18 cellular contexts compared by ENCODE assay signal in the genomic region with DNA sequence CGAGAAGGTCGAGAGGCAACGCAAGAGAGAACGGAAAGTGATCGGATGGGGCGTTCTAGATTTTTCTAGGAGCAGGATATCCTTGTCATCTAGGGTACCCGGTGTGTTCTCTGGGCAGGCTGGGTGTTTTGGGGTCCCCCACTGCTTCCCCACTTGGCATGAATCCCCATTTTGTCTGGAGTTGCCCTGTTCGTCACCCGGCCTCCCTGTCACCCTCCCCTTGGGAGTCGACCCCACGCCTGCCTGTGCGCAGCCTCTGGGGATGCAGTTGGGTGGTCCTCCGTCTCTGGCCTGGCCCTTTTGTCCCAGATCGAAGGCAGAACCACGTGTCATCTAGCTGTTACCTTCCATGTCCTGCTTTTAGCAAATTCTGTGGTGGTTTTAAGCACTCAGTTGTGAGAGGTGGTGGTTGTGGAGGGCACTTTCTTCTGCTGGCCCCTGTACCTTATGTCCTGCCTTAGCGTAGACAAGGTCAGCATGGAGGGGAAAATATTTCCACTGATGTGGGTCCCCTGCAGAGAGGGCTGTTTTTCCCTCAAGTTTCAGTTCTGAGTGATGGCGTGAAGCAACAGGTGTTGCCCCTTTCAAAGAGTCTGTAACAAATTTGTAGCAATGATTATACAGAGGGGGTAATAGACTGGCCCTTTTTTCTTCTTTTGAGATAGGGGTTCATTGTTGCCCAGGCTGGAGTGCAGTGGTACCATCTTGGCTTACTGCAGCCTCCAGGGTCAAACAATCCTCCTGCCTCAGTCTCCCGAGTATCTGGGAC. TPM values are rescaled to one million over a fixed set of nuclear protein-coding genes. Genes with fewer than 3 reads are reported as not detected.
"Had no signal": no experiment of that assay in that cellular context is flagged by ENCODE, and none has a peak within 500 bp of the region (broad histone marks: within the 10 kb centered on the region; RNA-seq: fewer than 3 reads in every experiment).

No MANE protein-coding gene starts in this region.

- ATAC-seq: effector memory CD8-positive, alpha-beta T cell had no signal

- H3K27me3 ChIP-seq: esophagus muscularis mucosa, gastrocnemius medialis, heart right ventricle, suprapubic skin, thyroid gland, upper lobe of right lung, vagina had no signal

- H3K27ac ChIP-seq: epithelial cell of prostate, esophagus muscularis mucosa, heart right ventricle, suprapubic skin, thyroid gland, upper lobe of right lung, vagina had no signal

- H3K4me1 ChIP-seq: thyroid gland, upper lobe of right lung, vagina had no signal

- H3K27ac Mint-ChIP-seq: dendritic cell treated with granulocyte-macrophage colony-stimulating factor and Interleukin-4, amounts not matched to agents 40 ng/mL and 50 ng/mL, for 4 days; effector memory CD8-positive, alpha-beta T cell; stimulated activated effector memory CD8-positive, alpha-beta T cell treated with anti-CD3 and anti-CD28 coated beads, Interleukin-12 subunit alpha, Interleukin-12 subunit beta, amount 100 ng/mL, for 72 hours had no signal

- H3K9me3 ChIP-seq: esophagus muscularis mucosa, gastrocnemius medialis, heart right ventricle, suprapubic skin, thyroid gland, upper lobe of right lung, vagina had no signal

- DNase-seq: effector memory CD8-positive, alpha-beta T cell had no signal

- H3K9me3 Mint-ChIP-seq: dendritic cell treated with granulocyte-macrophage colony-stimulating factor and Interleukin-4, amounts not matched to agents 40 ng/mL and 50 ng/mL, for 4 days; effector memory CD8-positive, alpha-beta T cell; stimulated activated effector memory CD8-positive, alpha-beta T cell treated with anti-CD3 and anti-CD28 coated beads, Interleukin-12 subunit alpha, Interleukin-12 subunit beta, amount 100 ng/mL, for 72 hours had no signal

- H3K4me3 ChIP-seq: esophagus muscularis mucosa, gastrocnemius medialis, heart right ventricle, suprapubic skin, thyroid gland, upper lobe of right lung, vagina had no signal

- H3K4me1 Mint-ChIP-seq: stimulated activated effector memory CD8-positive, alpha-beta T cell treated with anti-CD3 and anti-CD28 coated beads, Interleukin-12 subunit alpha, Interleukin-12 subunit beta, amount 100 ng/mL, for 72 hours had no signal

- H3K4me3 Mint-ChIP-seq: dendritic cell treated with granulocyte-macrophage colony-stimulating factor and Interleukin-4, amounts not matched to agents 40 ng/mL and 50 ng/mL, for 4 days; effector memory CD8-positive, alpha-beta T cell; naive thymus-derived CD4-positive, alpha-beta T cell; stimulated activated effector memory CD8-positive, alpha-beta T cell treated with anti-CD3 and anti-CD28 coated beads, Interleukin-12 subunit alpha, Interleukin-12 subunit beta, amount 100 ng/mL, for 72 hours had no signal

- H3K27me3 Mint-ChIP-seq: dendritic cell treated with granulocyte-macrophage colony-stimulating factor and Interleukin-4, amounts not matched to agents 40 ng/mL and 50 ng/mL, for 4 days; effector memory CD8-positive, alpha-beta T cell; naive thymus-derived CD4-positive, alpha-beta T cell had no signal

- H3K36me3 ChIP-seq: thyroid gland, upper lobe of right lung, vagina had no signal

RNA-seq across cellular contexts. Expression of gene CLDN14, which starts 59.2 kb away (rescaled TPM):
- total RNA-seq: esophagus muscularis mucosa; fibroblast of villous mesenchyme; heart right ventricle; mammary epithelial cell; mesenteric fat pad; mononuclear cell; naive thymus-derived CD4-positive, alpha-beta T cell; osteocyte; thyroid gland; upper lobe of right lung; vagina had no signal
- polyA plus RNA-seq: mammary epithelial cell; naive thymus-derived CD4-positive, alpha-beta T cell; neural cell had no signal
